ENCODE assay signal across 23 cellular contexts in genomic region chr2:11657195-11657594, GRCh38. TPM values are rescaled to one million over a fixed set of nuclear protein-coding genes. Genes with fewer than 3 reads are reported as not detected.
"Had no signal": no experiment of that assay in that cellular context is flagged by ENCODE, and none has a peak within 500 bp of the region (broad histone marks: within the 10 kb centered on the region; RNA-seq: fewer than 3 reads in every experiment).

No MANE protein-coding gene starts in this region.

- ATAC-seq: activated T-cell treated with anti-CD3 and anti-CD28 coated beads, Interleukin-2, amount 50 U/mL, for 4 hours; T-cell had no signal

- H3K27ac Mint-ChIP-seq: activated CD4-positive, alpha-beta memory T cell treated with anti-CD3 and anti-CD28 coated beads for 36 hours; activated CD4-positive, alpha-beta T cell treated with anti-CD3 and anti-CD28 coated beads, Interleukin-2, amount 10 ng/mL, durations not matched to agents 7 days and 5 days; activated naive CD8-positive, alpha-beta T cell; T-cell had no signal

- H3K27ac ChIP-seq: brain microvascular endothelial cell, SK-N-MC had no signal

- H3K4me3 Mint-ChIP-seq: activated CD4-positive, alpha-beta memory T cell treated with anti-CD3 and anti-CD28 coated beads for 36 hours; activated CD4-positive, alpha-beta T cell treated with anti-CD3 and anti-CD28 coated beads, Interleukin-2, amount 10 ng/mL, durations not matched to agents 7 days and 5 days; activated naive CD8-positive, alpha-beta T cell; activated T-cell treated with anti-CD3 and anti-CD28 coated beads, Interleukin-2, amount 50 U/mL, for 4 hours; T-cell had no signal

- H3K36me3 ChIP-seq: brain microvascular endothelial cell had no signal

- DNase-seq: activated CD4-positive, alpha-beta memory T cell treated with anti-CD3 and anti-CD28 coated beads for 36 hours; activated CD4-positive, alpha-beta T cell treated with anti-CD3 and anti-CD28 coated beads, Interleukin-2, amount 10 ng/mL, durations not matched to agents 7 days and 5 days; activated CD4-positive, CD25-positive, alpha-beta regulatory T cell; activated CD8-positive, alpha-beta memory T cell treated with anti-CD3 and anti-CD28 coated beads for 24 hours; activated effector memory CD4-positive, alpha-beta T cell treated with anti-CD3 and anti-CD28 coated beads, Interleukin-2, amount 50 U/mL, for 16 hours; activated naive CD4-positive, alpha-beta T cell treated with Interleukin-2 at 50 U/mL for 16 hours; activated T-cell treated with anti-CD3 and anti-CD28 coated beads, Interleukin-2, amount 50 U/mL, for 4 hours; brain microvascular endothelial cell; cerebellar nuclear complex; Kasumi-1; KBM-7; NCI-H1092; NCI-H1417; NCI-H2029 treated with DMSO at 0.1 percent for 48 hours; NCI-H446; NCI-H524; T-cell; T-helper 2 cell; T1000 had no signal

- H3K4me3 ChIP-seq: SK-N-MC had no signal

- FAIRE-seq: TTC549 had no signal

- H3K4me1 Mint-ChIP-seq: activated CD4-positive, alpha-beta T cell treated with anti-CD3 and anti-CD28 coated beads, Interleukin-2, amount 10 ng/mL, durations not matched to agents 7 days and 5 days; T-cell had no signal

RNA-seq across cellular contexts. Expression of gene NTSR2, which starts 12.8 kb away (rescaled TPM):
- total RNA-seq: activated CD4-positive, alpha-beta memory T cell treated with anti-CD3 and anti-CD28 coated beads for 36 hours; activated CD4-positive, alpha-beta T cell treated with anti-CD3 and anti-CD28 coated beads, Interleukin-2, amount 10 ng/mL, durations not matched to agents 7 days and 5 days; activated T-cell treated with anti-CD3 and anti-CD28 coated beads, Interleukin-2, amount 50 U/mL, for 4 hours; cardiac septum; T-cell had no signal
